Comparison of ENCODE assay signal across 26 cellular contexts in the genomic region with DNA sequence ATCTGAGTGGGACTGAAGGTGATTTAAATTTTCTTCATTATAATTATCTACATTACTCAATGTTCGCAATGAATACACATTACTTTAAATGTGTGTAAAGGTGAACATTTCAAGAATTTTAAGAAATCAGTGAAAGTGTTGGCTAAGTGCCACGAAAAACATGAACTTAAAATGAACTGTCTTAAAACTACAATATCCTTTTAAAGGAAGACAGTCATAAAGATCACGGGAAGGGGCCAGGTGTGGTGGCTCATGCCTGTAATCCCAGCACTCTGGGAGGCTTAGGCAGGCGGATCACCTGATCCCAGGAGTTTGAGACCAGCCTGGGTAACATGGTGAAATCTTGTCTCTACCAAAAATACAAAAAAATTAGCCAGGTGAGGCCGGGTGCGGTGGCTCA. TPM values are rescaled to one million over a fixed set of nuclear protein-coding genes. Genes with fewer than 3 reads are reported as not detected.
DNase-seq lines count a peak whose midpoint lies in the region; TF ChIP-seq lines count a peak whose summit lies in the region.
"Had no signal": no experiment of that assay in that cellular context is flagged by ENCODE, and none has a peak within 500 bp of the region (broad histone marks: within the 10 kb centered on the region; RNA-seq: fewer than 3 reads in every experiment).

No MANE protein-coding gene starts in this region.

- CTCF ChIA-PET in Calu3 (lab: Charles Lee) (no interaction called here), mammary epithelial cell (lab: Charles Lee; ENCODE audit: low non-redundant PET) (no interaction called here)

- H3K4me3 ChIP-seq in mammary epithelial cell (replicated peaks in 1 of 3; ENCODE audit: insufficient read depth in 1 of 3, low read depth in 2 of 3, low read length in 3 of 3): no peak overlapping the region
- H3K4me3 ChIP-seq: gastrocnemius medialis, GM12878, pancreas, right lobe of liver, tibial nerve had no signal

- TF ChIP-seq CTCF in Calu3 (IDR thresholded peaks at IDR 0.05; ENCODE audit: unreplicated experiment) (no peak), mammary epithelial cell (conservative IDR thresholded peaks at IDR 0.05 in 1 of 2, IDR thresholded peaks at IDR 0.05 in 1 of 2; ENCODE audit: extremely low read depth in 1 of 2, insufficient read depth in 1 of 2, low read depth in 1 of 2, low read length in 2 of 2) (no peak)

- no peaks in the 10 kb centered on the region for H3K27me3 ChIP-seq in mammary epithelial cell (ENCODE audit: insufficient read depth, low read length)
- H3K27me3 ChIP-seq: dorsolateral prefrontal cortex, gastrocnemius medialis, pancreas, right lobe of liver, tibial nerve had no signal

- H3K36me3 ChIP-seq in mammary epithelial cell (ENCODE audit: insufficient read depth, low read length): no peaks in the 10 kb centered on the region
- H3K36me3 ChIP-seq: gastrocnemius medialis, pancreas, right lobe of liver had no signal

- peaks cover 4% of the 10 kb centered on the region for H3K4me1 ChIP-seq in mammary epithelial cell (ENCODE audit: insufficient read depth, low read length)
- H3K4me1 ChIP-seq: gastrocnemius medialis, pancreas, right lobe of liver had no signal

- H4K20me1 ChIP-seq in mammary epithelial cell (ENCODE audit: insufficient read depth, low read length): no peaks in the 10 kb centered on the region

- no peak overlapping the region for H2AFZ ChIP-seq in mammary epithelial cell (ENCODE audit: low read depth, low read length)

- intact Hi-C loops in Calu3 (cut with micrococcal nuclease; ENCODE audit: unreplicated experiment): no loop called here
- intact Hi-C loops in mammary epithelial cell (cut with micrococcal nuclease): loop anchor here (1.0 kb wide), 1 partner anchor 13 kb away; no protein-coding TSS in a partner anchor

- H3K9me3 Mint-ChIP-seq in Calu3 (ENCODE audit: low read depth, unreplicated experiment): no peaks in the 10 kb centered on the region
- H3K9me3 Mint-ChIP-seq: activated T-helper 1 cell treated with anti-CD3 and anti-CD28 coated beads, Interleukin-12 subunit alpha, Interleukin-12 subunit beta, Interleukin-2, Interleukin-4 antibody, amounts not matched to agents 30 ng/mL and 10 ng/mL and 1 ng/mL, durations not matched to agents 14 hours and 24 hours and 36 hours; CD4-positive, CD25-positive, alpha-beta regulatory T cell; natural killer cell treated with Interleukin-12 subunit alpha and Interleukin-12 subunit beta and Interleukin-15 and Interleukin-18, amount 100 ng/mL, for 72 hours had no signal

- 54% methylated on average over 5 of the region's 6 CpGs for WGBS in mammary epithelial cell (ENCODE audit: low coverage, missing lambda C conversion rate)

- H3K9me3 ChIP-seq in mammary epithelial cell (replicated peaks; ENCODE audit: insufficient read depth, low read length): peaks cover 2% of the 10 kb centered on the region
- H3K9me3 ChIP-seq: gastrocnemius medialis, pancreas, right lobe of liver, tibial nerve had no signal

- H3K36me3 Mint-ChIP-seq in Calu3 (ENCODE audit: insufficient read depth, unreplicated experiment): peaks cover 45% of the 10 kb centered on the region
- H3K36me3 Mint-ChIP-seq: activated naive CD8-positive, alpha-beta T cell; CD4-positive, CD25-positive, alpha-beta regulatory T cell; natural killer cell treated with Interleukin-12 subunit alpha and Interleukin-12 subunit beta and Interleukin-15 and Interleukin-18, amount 100 ng/mL, for 72 hours had no signal

- H3K4me3 Mint-ChIP-seq in Calu3 (ENCODE audit: low read depth, unreplicated experiment): peak overlapping the region; percentile 42
- H3K4me3 Mint-ChIP-seq: activated CD4-positive, alpha-beta T cell treated with anti-CD3 and anti-CD28 coated beads for 36 hours; activated naive CD8-positive, alpha-beta T cell; activated T-helper 1 cell treated with anti-CD3 and anti-CD28 coated beads, Interleukin-12 subunit alpha, Interleukin-12 subunit beta, Interleukin-2, Interleukin-4 antibody, amounts not matched to agents 30 ng/mL and 10 ng/mL and 1 ng/mL, durations not matched to agents 14 hours and 24 hours and 36 hours; CD4-positive, CD25-positive, alpha-beta regulatory T cell; natural killer cell treated with Interleukin-12 subunit alpha and Interleukin-12 subunit beta and Interleukin-15 and Interleukin-18, amount 100 ng/mL, for 72 hours had no signal

- dilution Hi-C loops in mammary epithelial cell (cut with HindIII; ENCODE audit: low sequenced_read_pairs): loop anchor here (10.0 kb wide), 1 partner anchor 211 kb away; the partner anchor contains the start of gene ANKRD9

- H3K79me2 ChIP-seq in mammary epithelial cell (ENCODE audit: insufficient read depth, low read length): peaks cover 61% of the 10 kb centered on the region

- H3K27me3 Mint-ChIP-seq in Calu3 (ENCODE audit: unreplicated experiment): no peaks in the 10 kb centered on the region
- H3K27me3 Mint-ChIP-seq: activated CD4-positive, alpha-beta T cell treated with anti-CD3 and anti-CD28 coated beads for 36 hours; activated naive CD8-positive, alpha-beta T cell had no signal

- no peak overlapping the region for H3K4me2 ChIP-seq in mammary epithelial cell (ENCODE audit: insufficient read depth, low read depth, low read length)

- no TSS peak for BruUV-seq in Calu3 (replicated peaks; lab: Mats Ljungman, UMichigan)
- no TSS peak for BruUV-seq in mammary epithelial cell (replicated peaks; lab: Mats Ljungman, UMichigan)

- H3K27ac ChIP-seq in mammary epithelial cell (ENCODE audit: insufficient read depth, low read depth, low read length): no peak overlapping the region
- H3K27ac ChIP-seq: gastrocnemius medialis, right lobe of liver had no signal

- peaks cover 22% of the 10 kb centered on the region for H3K4me1 Mint-ChIP-seq in Calu3 (ENCODE audit: low read depth, unreplicated experiment)
- H3K4me1 Mint-ChIP-seq: activated CD4-positive, alpha-beta T cell treated with anti-CD3 and anti-CD28 coated beads for 36 hours; CD4-positive, CD25-positive, alpha-beta regulatory T cell had no signal

- DNase-seq in Calu3: peak; percentile 64
- peak; percentile 37 for DNase-seq in LHCN-M2 (ENCODE audit: low read depth)
- DNase-seq in mammary epithelial cell: peak; percentile 56
- DNase-seq in mesenteric fat pad (ENCODE audit: low spot score): peak; percentile 22
- no peak for DNase-seq in SIG-M5 treated with dmso at 0.1 percent for 504 hours (lab: John Stamatoyannopoulos, UW; ENCODE audit: unreplicated experiment)
- DNase-seq in stimulated activated CD8-positive, alpha-beta memory T cell treated with anti-CD3 and anti-CD28 coated beads, Interleukin-4, amount 100 ng/mL, for 48 hours: no peak
- no peak for DNase-seq in NCI-H1048 (lab: John Stamatoyannopoulos, UW)
- DNase-seq in activated CD4-positive, CD25-positive, alpha-beta regulatory T cell (lab: John Stamatoyannopoulos, UW): no peak
- DNase-seq: activated CD4-positive, alpha-beta T cell treated with anti-CD3 and anti-CD28 coated beads for 36 hours; CD4-positive, CD25-positive, alpha-beta regulatory T cell; DMS153; dorsolateral prefrontal cortex; gastrocnemius medialis; mesendoderm; NCI-H1930; NCI-H446; NK-92 treated with Interleukin-12 subunit alpha and Interleukin-12 subunit beta, amount 100 ng/mL, for 24 hours; pancreas; right lobe of liver; stimulated activated naive CD4-positive, alpha-beta T cell; SW 1271 had no signal

- no peak overlapping the region for H3K9ac ChIP-seq in mammary epithelial cell (ENCODE audit: insufficient read depth, low read length)

- peak overlapping the region; percentile 92 for H3K27ac Mint-ChIP-seq in Calu3 (ENCODE audit: unreplicated experiment)
- H3K27ac Mint-ChIP-seq: activated CD4-positive, alpha-beta T cell treated with anti-CD3 and anti-CD28 coated beads for 36 hours; activated naive CD8-positive, alpha-beta T cell; activated T-helper 1 cell treated with anti-CD3 and anti-CD28 coated beads, Interleukin-12 subunit alpha, Interleukin-12 subunit beta, Interleukin-2, Interleukin-4 antibody, amounts not matched to agents 30 ng/mL and 10 ng/mL and 1 ng/mL, durations not matched to agents 14 hours and 24 hours and 36 hours; CD4-positive, CD25-positive, alpha-beta regulatory T cell; natural killer cell treated with Interleukin-12 subunit alpha and Interleukin-12 subunit beta and Interleukin-15 and Interleukin-18, amount 100 ng/mL, for 72 hours had no signal

- in situ Hi-C loops in mammary epithelial cell (cut with MboI; ENCODE audit: low sequenced_read_pairs in 2 of 2): no loop called here

RNA-seq across cellular contexts. Expression of gene MOK, which starts 11.2 kb away (rescaled TPM):
- total RNA-seq in Calu3 (2022) (89.7 and 107 TPM in 2 replicates), LHCN-M2 (2014; rRNA removed) (33.9 and 37.6 TPM in 2 replicates), mammary epithelial cell (10 to 100 TPM; 41.6 to 49.0 TPM), mesenteric fat pad (13.9 TPM)
- polyA plus RNA-seq in LHCN-M2 (2012): 49.4 TPM
- polyA plus RNA-seq in mammary epithelial cell: 38.3 TPM
- polyA minus RNA-seq in mammary epithelial cell: 9.1 TPM

RNA-seq across cellular contexts. Expression of gene ZNF839, which starts 25.8 kb away (rescaled TPM):
- total RNA-seq in Calu3 (2022) (18.3 and 21.7 TPM in 2 replicates), LHCN-M2 (2014; rRNA removed) (9.0 and 10.3 TPM in 2 replicates), mammary epithelial cell (10 to 100 TPM; 12.0 to 14.1 TPM), mesenteric fat pad (7.4 TPM)
- 4.4 TPM for polyA plus RNA-seq in LHCN-M2 (2012)
- 8.3 TPM for polyA plus RNA-seq in mammary epithelial cell
- 17.3 TPM for polyA minus RNA-seq in mammary epithelial cell

Comparison
In these comparisons a context has a peak if more than half of its experiments do, and no peak if none do; other contexts are left out.
1. DNase-seq: peak in Calu3 (single experiment), LHCN-M2 (single experiment), mammary epithelial cell (single experiment) and mesenteric fat pad (single experiment); none in SIG-M5 treated with dmso at 0.1 percent for 504 hours (single experiment), stimulated activated CD8-positive, alpha-beta memory T cell treated with anti-CD3 and anti-CD28 coated beads, Interleukin-4, amount 100 ng/mL, for 48 hours (single experiment), NCI-H1048 (single experiment) and activated CD4-positive, CD25-positive, alpha-beta regulatory T cell (0 of 4).